In genomic region chr2:197011777-197012641, GRCh38 we compare ENCODE assay signal across 9 cellular contexts.
DNase-seq lines count a peak whose midpoint lies in the region; ATAC-seq, FAIRE-seq and TF ChIP-seq lines count a peak whose summit lies in the region.
"Had no signal": no experiment of that assay in that cellular context is flagged by ENCODE, and none has a peak within 500 bp of the region (broad histone marks: within the 10 kb centered on the region; RNA-seq: fewer than 3 reads in every experiment).

No MANE protein-coding gene starts in this region.

- no peaks in the 10 kb centered on the region for H3K27me3 Mint-ChIP-seq in activated naive CD8-positive, alpha-beta T cell treated with anti-CD3 and anti-CD28 coated beads, Interleukin-2, amount 10 ng/mL, durations not matched to agents 7 days and 5 days

- intact Hi-C loops in head of caudate nucleus (cut with DNase I) = loop anchor here (5.0 to 10.0 kb wide), 2 partner anchors 95 to 303 kb away; partner anchors contain the start of gene ANKRD44

- H3K9me3 ChIP-seq in A549 = no peaks in the 10 kb centered on the region
- H3K9me3 ChIP-seq: neutrophil had no signal

- H3K27ac ChIP-seq in A549 = no peak overlapping the region
- H3K27ac ChIP-seq: neutrophil had no signal

- H3K4me3 ChIP-seq in A549 (no peak overlapping the region), GM06990 (replicated peaks; ENCODE audit: low read depth, low read length) (no peak overlapping the region)

- H3K4me1 ChIP-seq in A549 = no peaks in the 10 kb centered on the region

- H3K36me3 ChIP-seq in GM06990 (ENCODE audit: control insufficient read depth, insufficient read depth, low read length) = peaks cover 8% of the 10 kb centered on the region

- DNase-seq in A549 (ENCODE audit: low read depth in 1 of 2, low spot score in 1 of 2) (peak; percentile 38 to 67), GM06990 (ENCODE audit: extremely low read depth, insufficient read length) (no peak), NCI-H526 treated with DMSO at 0.1 percent for 48 hours (lab: John Stamatoyannopoulos, UW) (peak; percentile 38), head of caudate nucleus (peak in 32 of 42 donors; percentile 22 to 82 (median 60)), putamen (ENCODE audit: low spot score) (peak; percentile 76)
- DNase-seq in activated naive CD8-positive, alpha-beta T cell treated with anti-CD3 and anti-CD28 coated beads, Interleukin-2, amount 10 ng/mL, durations not matched to agents 7 days and 5 days = no peak
- no peak for DNase-seq in stimulated activated CD8-positive, alpha-beta memory T cell treated with anti-CD3 and anti-CD28 coated beads, Interleukin-4, amount 100 ng/mL, for 48 hours

- H3K4me3 Mint-ChIP-seq in activated naive CD8-positive, alpha-beta T cell treated with anti-CD3 and anti-CD28 coated beads, Interleukin-2, amount 10 ng/mL, durations not matched to agents 7 days and 5 days = no peak overlapping the region

- no peak for FAIRE-seq in A549 (lab: Jason Lieb, UNC)

- H3K4me2 ChIP-seq in A549 = peak overlapping the region; percentile 17; the same call in 1 of the 3 replicates

- POLR2A ChIA-PET in A549 (lab: Yijun Ruan, JAX) = no interaction called here
- POLR2A ChIA-PET in activated naive CD8-positive, alpha-beta T cell treated with anti-CD3 and anti-CD28 coated beads, Interleukin-2, amount 10 ng/mL, durations not matched to agents 7 days and 5 days (lab: Charles Lee) = no interaction called here

- peaks cover 13% of the 10 kb centered on the region for H3K4me1 Mint-ChIP-seq in activated naive CD8-positive, alpha-beta T cell treated with anti-CD3 and anti-CD28 coated beads, Interleukin-2, amount 10 ng/mL, durations not matched to agents 7 days and 5 days

- peaks cover 33% of the 10 kb centered on the region for H3K36me3 Mint-ChIP-seq in activated naive CD8-positive, alpha-beta T cell treated with anti-CD3 and anti-CD28 coated beads, Interleukin-2, amount 10 ng/mL, durations not matched to agents 7 days and 5 days

- CTCF ChIA-PET in A549 (lab: Yijun Ruan, JAX) = interaction anchor here (0.5 to 2.2 kb wide), 18 partner anchors 8 to 367 kb away, joined by 3 to 9 read pairs (median 4); no protein-coding TSS in a partner anchor

- peak overlapping the region; percentile 25 for H3K27ac Mint-ChIP-seq in activated naive CD8-positive, alpha-beta T cell treated with anti-CD3 and anti-CD28 coated beads, Interleukin-2, amount 10 ng/mL, durations not matched to agents 7 days and 5 days

- TF ChIP-seq POLR2A in A549 (IDR thresholded peaks at IDR 0.05; ENCODE audit: low read length) = no peak

- no peaks in the 10 kb centered on the region for H3K27me3 ChIP-seq in GM06990 (replicated peaks; ENCODE audit: control insufficient read depth, insufficient read depth, low read length)
- H3K27me3 ChIP-seq: neutrophil had no signal

- no peaks in the 10 kb centered on the region for H3K9me3 Mint-ChIP-seq in activated naive CD8-positive, alpha-beta T cell treated with anti-CD3 and anti-CD28 coated beads, Interleukin-2, amount 10 ng/mL, durations not matched to agents 7 days and 5 days

- peak; percentile 70 to 81 for TF ChIP-seq RAD21 in A549 (conservative IDR thresholded peaks at IDR 0.05 in 1 of 2, IDR thresholded peaks at IDR 0.05 in 1 of 2)

- TF ChIP-seq EP300 in A549 (IDR thresholded peaks at IDR 0.05) = no peak

- 23% methylated on average over 5 of the region's 5 CpGs for WGBS in A549 (ENCODE audit: missing lambda C conversion rate)

- TF ChIP-seq CTCF in A549 (IDR thresholded peaks at IDR 0.05) = peak; percentile 83
- TF ChIP-seq CTCF in GM06990 (IDR thresholded peaks at IDR 0.05; ENCODE audit: insufficient read depth, low read length, poor library complexity, severe bottlenecking) = peak; percentile 69

- ATAC-seq in A549 (peak; percentile 91 to 97; a peak in 5 of 6 replicates), HG03139 (IDR thresholded peaks at IDR 0.05; ENCODE audit: unreplicated experiment) (peak; percentile 65)
- peak; percentile 60 for ATAC-seq in activated naive CD8-positive, alpha-beta T cell treated with anti-CD3 and anti-CD28 coated beads, Interleukin-2, amount 10 ng/mL, durations not matched to agents 7 days and 5 days (ENCODE audit: low read depth)

TF ChIP-seq in A549, 52 proteins besides CTCF, POLR2A, EP300 and RAD21:
- TF ChIP-seq ZNF302 (CRISPR knock-in tag; IDR thresholded peaks at IDR 0.05) = no peak
- TF ChIP-seq HOXB13 (CRISPR knock-in tag; IDR thresholded peaks at IDR 0.05; ENCODE audit: low read depth) = no peak
- TF ChIP-seq MAFK (IDR thresholded peaks at IDR 0.05; ENCODE audit: partially characterized antibody) = peak; percentile 25
- TF ChIP-seq NFE2L2 (conservative IDR thresholded peaks at IDR 0.05; ENCODE audit: low read length) = no peak
- TF ChIP-seq HOXB5 (CRISPR knock-in tag; IDR thresholded peaks at IDR 0.05) = no peak
- TF ChIP-seq EHF (CRISPR knock-in tag; IDR thresholded peaks at IDR 0.05) = no peak
- no peak for TF ChIP-seq HEYL (CRISPR knock-in tag; IDR thresholded peaks at IDR 0.05)
- TF ChIP-seq SMC3 (IDR thresholded peaks at IDR 0.05) = peak; percentile 73
- no peak for TF ChIP-seq ESRRA (IDR thresholded peaks at IDR 0.05; ENCODE audit: borderline replicate concordance, low read length)

Comparison
In these comparisons a context has a peak if more than half of its experiments do, and no peak if none do; other contexts are left out.
1. DNase-seq: peak in A549 (2 of 2), NCI-H526 treated with DMSO at 0.1 percent for 48 hours (single experiment), head of caudate nucleus (32 of 42) and putamen (single experiment); none in GM06990 (single experiment), activated naive CD8-positive, alpha-beta T cell treated with anti-CD3 and anti-CD28 coated beads, Interleukin-2, amount 10 ng/mL, durations not matched to agents 7 days and 5 days (single experiment) and stimulated activated CD8-positive, alpha-beta memory T cell treated with anti-CD3 and anti-CD28 coated beads, Interleukin-4, amount 100 ng/mL, for 48 hours (single experiment).
2. Peak in every context shown above with its lines, with median percentiles within 50 percentile points of each other: ATAC-seq.